In genomic region chr2:172462393-172463381, GRCh38 we compare ENCODE assay signal across 8 cellular contexts. TPM values are rescaled to one million over a fixed set of nuclear protein-coding genes. Genes with fewer than 3 reads are reported as not detected.
DNase-seq lines count a peak whose midpoint lies in the region; ATAC-seq, FAIRE-seq and TF ChIP-seq lines count a peak whose summit lies in the region.

No MANE protein-coding gene starts in this region.

- no peak overlapping the region for H3K4me3 ChIP-seq in DND-41 (ENCODE audit: low read depth in 1 of 2, low read length in 2 of 2)
- no peak overlapping the region for H3K4me3 ChIP-seq in H1 (ENCODE audit: extremely low read depth in 1 of 4, insufficient read depth in 2 of 4, low read depth in 3 of 4, low read length in 4 of 4)

- H3K9me3 ChIP-seq in DND-41 (ENCODE audit: insufficient read depth, low read length, severe bottlenecking), result no peaks in the 10 kb centered on the region
- no peaks in the 10 kb centered on the region for H3K9me3 ChIP-seq in H1 (ENCODE audit: insufficient read depth in 2 of 2, low read depth in 1 of 2, low read length in 1 of 2)

- H3K4ac ChIP-seq in H1 (replicated peaks; ENCODE audit: insufficient read length, low read depth, low read length), result no peak overlapping the region

- DNase-seq in DND-41, result peak; percentile 64
- DNase-seq in SKM-1 treated with dmso at 0.1 percent for 144 hours (lab: John Stamatoyannopoulos, UW; ENCODE audit: unreplicated experiment), result peak; percentile 84
- no peak for DNase-seq in H1 (ENCODE audit: low read depth in 1 of 2, low spot score in 2 of 2)
- no peak for DNase-seq in SIG-M5 (lab: John Stamatoyannopoulos, UW)
- DNase-seq in AG08396 (ENCODE audit: low spot score), result no peak
- DNase-seq in hepatic stellate cell (ENCODE audit: low spot score), result no peak
- no peak for DNase-seq in NCI-H1105 (lab: John Stamatoyannopoulos, UW)

- H3K14ac ChIP-seq in H1 (ENCODE audit: insufficient read length), result no peak overlapping the region

- no peak overlapping the region for H3K23ac ChIP-seq in H1 (ENCODE audit: insufficient read length)

- peak overlapping the region; percentile 1 for H4K5ac ChIP-seq in H1 (ENCODE audit: insufficient read length, low read depth, low read length)

- H3K18ac ChIP-seq in H1 (ENCODE audit: extremely low read depth, low read length), result no peak overlapping the region; the same call in 1 of the 2 replicates

- H3K4me1 ChIP-seq in DND-41 (ENCODE audit: insufficient read depth, low read length) (peaks cover 42% of the 10 kb centered on the region), H1 (replicated peaks in 1 of 4; ENCODE audit: control insufficient read depth in 3 of 4, insufficient read depth in 4 of 4, low read length in 3 of 4) (peaks cover 11 to 26% (median 14%) of the 10 kb centered on the region in 4 experiments; a peak in 6 of 7 replicates)

- no peak for FAIRE-seq in H1 (lab: Jason Lieb, UNC)

- 0 out of 2 replicates have a peak overlapping the region, but pooled peaks have one; percentile 34 for H2BK15ac ChIP-seq in H1 (ENCODE audit: low read length)

- H3K27ac ChIP-seq in DND-41 (ENCODE audit: low read length) (peak overlapping the region; percentile 42; the same call in 1 of the 2 replicates), H1 (ENCODE audit: low read depth, low read length) (no peak overlapping the region)

- H2BK120ac ChIP-seq in H1 (replicated peaks; ENCODE audit: low read depth, low read length), result no peak overlapping the region

- TF ChIP-seq CTCF in DND-41 (IDR thresholded peaks at IDR 0.05; ENCODE audit: borderline replicate concordance, extremely low read depth, low read length, poor library complexity, severe bottlenecking) (no peak), H1 (IDR thresholded peaks at IDR 0.05; ENCODE audit: control extremely low read depth in 1 of 3, insufficient read depth in 1 of 3, low read depth in 1 of 3, low read length in 3 of 3) (no peak)

- H4K20me1 ChIP-seq in DND-41 (ENCODE audit: insufficient read depth, low read length), result no peaks in the 10 kb centered on the region
- H4K20me1 ChIP-seq in H1 (replicated peaks in 1 of 2; ENCODE audit: control insufficient read depth in 1 of 2, insufficient read depth in 2 of 2, low read length in 2 of 2), result peaks cover 4 to 13% of the 10 kb centered on the region in 2 experiments

- peaks cover 7% of the 10 kb centered on the region for H3K79me1 ChIP-seq in H1 (ENCODE audit: low read depth, low read length)

- no peak overlapping the region for H2AK5ac ChIP-seq in H1 (ENCODE audit: low read depth, low read length)

- peak overlapping the region; percentile 15 for H4K91ac ChIP-seq in H1 (replicated peaks; ENCODE audit: insufficient read length, low read length)

- TF ChIP-seq EP300 in H1 (IDR thresholded peaks at IDR 0.05; ENCODE audit: borderline replicate concordance in 1 of 2, low read depth in 2 of 2, low read length in 2 of 2), result no peak

- peak overlapping the region; percentile 55; the same call in 1 of the 2 replicates for H2BK12ac ChIP-seq in H1 (ENCODE audit: low read depth, low read length)

- no peak for TF ChIP-seq RAD21 in H1 (IDR thresholded peaks at IDR 0.05 in 1 of 2, conservative IDR thresholded peaks at IDR 0.05 in 1 of 2; ENCODE audit: low read depth in 2 of 2, low read length in 2 of 2)

- H4K8ac ChIP-seq in H1 (ENCODE audit: extremely low read depth, insufficient read depth, low read length), result no peak overlapping the region

- H3K23me2 ChIP-seq in H1 (ENCODE audit: low read depth, low read length), result no peaks in the 10 kb centered on the region

- 0 out of 2 replicates have a peak overlapping the region, but pooled peaks have one; percentile 35 for H2BK5ac ChIP-seq in H1 (ENCODE audit: low read depth, low read length)

- peak; percentile 85 for ATAC-seq in DND-41 (ENCODE audit: insufficient read depth, low read depth)
- ATAC-seq in HG02884 (IDR thresholded peaks at IDR 0.05; ENCODE audit: unreplicated experiment), result peak; percentile 55

- H2AFZ ChIP-seq in DND-41 (ENCODE audit: low read depth, low read length) (no peak overlapping the region), H1 (ENCODE audit: low read length) (no peak overlapping the region)

- H3K79me2 ChIP-seq in DND-41 (ENCODE audit: insufficient read depth, low read length) (no peaks in the 10 kb centered on the region), H1 (ENCODE audit: control insufficient read depth in 1 of 2, insufficient read depth in 2 of 2, low read length in 2 of 2) (peaks cover 0 to 79% of the 10 kb centered on the region in 2 experiments; a peak in 2 of 4 replicates)

- no peak overlapping the region for H3K4me2 ChIP-seq in DND-41 (ENCODE audit: insufficient read depth, low read length)
- no peak overlapping the region for H3K4me2 ChIP-seq in H1 (ENCODE audit: insufficient read depth in 1 of 2, low read depth in 2 of 2, low read length in 2 of 2)

- H3K36me3 ChIP-seq in DND-41 (ENCODE audit: insufficient read depth, low read length) (no peaks in the 10 kb centered on the region), H1 (ENCODE audit: control insufficient read depth in 2 of 4, insufficient read depth in 4 of 4, low read length in 3 of 4) (peaks cover 0 to 13% (median 7%) of the 10 kb centered on the region in 4 experiments; a peak in 4 of 8 replicates)

- no peak for TF ChIP-seq POLR2A in H1 (IDR thresholded peaks at IDR 0.05; ENCODE audit: control extremely low read depth in 1 of 2, low read depth in 2 of 2, low read length in 2 of 2)

- 76% methylated on average over 14 of the region's 14 CpGs; no CpG with 5 or more reads in 1 of the 2 experiments for WGBS in H1 (ENCODE audit: extremely low coverage in 1 of 2, insufficient coverage in 1 of 2, insufficient read length in 1 of 2, insufficient replicate concordance in 2 of 2, low coverage in 1 of 2, low lambda C conversion rate in 2 of 2, missing lambda C conversion rate in 1 of 2), 2 experiments

- POLR2A ChIA-PET in H1 (lab: Charles Lee; ENCODE audit: partially characterized antibody), result interaction anchor here (0.6 to 3.1 kb wide), 12 partner anchors 10 to 301 kb away, joined by 3 to 15 read pairs (median 4); no protein-coding TSS in a partner anchor

- CTCF ChIA-PET in H1 (lab: Charles Lee; ENCODE audit: partially characterized antibody), result interaction anchor here (0.5 to 32.4 kb wide), 75 partner anchors 10 to 763 kb away, joined by 3 to 634 read pairs (median 6); partner anchors contain the start of gene ITGA6

- H3K27me3 ChIP-seq in DND-41 (ENCODE audit: insufficient read depth, low read length, poor library complexity) (no peaks in the 10 kb centered on the region), H1 (replicated peaks in 1 of 4; ENCODE audit: control insufficient read depth in 3 of 4, extremely low read depth in 1 of 4, insufficient read depth in 3 of 4, low read length in 3 of 4) (no peaks in the 10 kb centered on the region)

- no peak overlapping the region for H2BK20ac ChIP-seq in H1 (ENCODE audit: low read length)

- H3K56ac ChIP-seq in H1 (replicated peaks; ENCODE audit: insufficient read length, low read depth, low read length), result peak overlapping the region; percentile 7

- H3K9ac ChIP-seq in DND-41 (ENCODE audit: low read depth, low read length) (no peak overlapping the region), H1 (replicated peaks in 1 of 4; ENCODE audit: extremely low read depth in 1 of 4, low read depth in 3 of 4, low read length in 3 of 4) (no peak overlapping the region)

TF ChIP-seq in H1, 55 proteins besides CTCF, POLR2A, EP300 and RAD21:
- peak; percentile 55; the same call in 1 of the 2 replicates for TF ChIP-seq MAX (IDR thresholded peaks at IDR 0.05)
- no peak for TF ChIP-seq EZH2 (IDR thresholded peaks at IDR 0.05; ENCODE audit: low read depth, low read length, severe bottlenecking)
- TF ChIP-seq, protein P1, sequence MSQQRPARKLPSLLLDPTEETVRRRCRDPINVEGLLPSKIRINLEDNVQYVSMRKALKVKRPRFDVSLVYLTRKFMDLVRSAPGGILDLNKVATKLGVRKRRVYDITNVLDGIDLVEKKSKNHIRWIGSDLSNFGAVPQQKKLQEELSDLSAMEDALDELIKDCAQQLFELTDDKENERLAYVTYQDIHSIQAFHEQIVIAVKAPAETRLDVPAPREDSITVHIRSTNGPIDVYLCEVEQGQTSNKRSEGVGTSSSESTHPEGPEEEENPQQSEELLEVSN (IDR thresholded peaks at IDR 0.05), result peak; percentile 65; the same call in 1 of the 2 replicates
- TF ChIP-seq, protein P2, sequence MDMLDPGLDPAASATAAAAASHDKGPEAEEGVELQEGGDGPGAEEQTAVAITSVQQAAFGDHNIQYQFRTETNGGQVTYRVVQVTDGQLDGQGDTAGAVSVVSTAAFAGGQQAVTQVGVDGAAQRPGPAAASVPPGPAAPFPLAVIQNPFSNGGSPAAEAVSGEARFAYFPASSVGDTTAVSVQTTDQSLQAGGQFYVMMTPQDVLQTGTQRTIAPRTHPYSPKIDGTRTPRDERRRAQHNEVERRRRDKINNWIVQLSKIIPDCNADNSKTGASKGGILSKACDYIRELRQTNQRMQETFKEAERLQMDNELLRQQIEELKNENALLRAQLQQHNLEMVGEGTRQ (IDR thresholded peaks at IDR 0.05; ENCODE audit: low read length), result no peak
- TF ChIP-seq TEAD4 (IDR thresholded peaks at IDR 0.05; ENCODE audit: low read depth, low read length), result no peak
- peak in 1 of 2 experiments; percentile 61; a peak in 1 of 4 replicates for TF ChIP-seq SIN3A (conservative IDR thresholded peaks at IDR 0.05 in 1 of 2, IDR thresholded peaks at IDR 0.05 in 1 of 2; ENCODE audit: low read depth in 1 of 2, low read length in 2 of 2)
- TF ChIP-seq FOSL1 (IDR thresholded peaks at IDR 0.05; ENCODE audit: insufficient read depth, low read depth, low read length), result no peak

RNA-seq across cellular contexts. Expression of gene ITGA6, which starts 35.3 kb away (rescaled TPM):
- 117 and 118 TPM in 2 replicates for total RNA-seq in H1 (2021; fragmentation: NEBNext Ultra II Directional; extraction: Animal tissue kit (Norgen Biotek cat#: 25700))
- 24.9 and 26.9 TPM in 2 replicates for polyA plus RNA-seq in H1 (2011; rRNA removed)
- 34.1 TPM for polyA plus RNA-seq in H1 (2011; cell fraction: cytosol; rRNA removed)
- polyA plus RNA-seq in H1 (2011; cell fraction: nucleus; rRNA removed), result 30.9 TPM
- 53.9 to 99.9 TPM (median 67.7 TPM) in 4 replicates for polyA plus RNA-seq in H1 (2012, experiment 1 of 2)
- 4.2 TPM for polyA plus RNA-seq in H1 (2012, experiment 2 of 2)
- 135 TPM for polyA plus RNA-seq in H1 (2013, experiment 1 of 2)
- 126 TPM for polyA plus RNA-seq in H1 (2013, experiment 2 of 2)
- polyA minus RNA-seq in H1 (2011; rRNA and poly(A)+ RNA removed), result 45.7 and 66.1 TPM in 2 replicates
- polyA minus RNA-seq in H1 (2011; cell fraction: cytosol; rRNA and poly(A)+ RNA removed), result 53.7 TPM
- 88.2 TPM for polyA minus RNA-seq in H1 (2011; cell fraction: nucleus; rRNA and poly(A)+ RNA removed)

Comparison
In these comparisons a context has a peak if more than half of its experiments do, and no peak if none do; other contexts are left out.
1. DNase-seq: peak in DND-41 (single experiment) and SKM-1 treated with dmso at 0.1 percent for 144 hours (single experiment); none in H1 (0 of 2), SIG-M5 (single experiment), AG08396 (single experiment), hepatic stellate cell (single experiment) and NCI-H1105 (single experiment).